ENCODE assay signal across 7 cellular contexts in the genomic region with DNA sequence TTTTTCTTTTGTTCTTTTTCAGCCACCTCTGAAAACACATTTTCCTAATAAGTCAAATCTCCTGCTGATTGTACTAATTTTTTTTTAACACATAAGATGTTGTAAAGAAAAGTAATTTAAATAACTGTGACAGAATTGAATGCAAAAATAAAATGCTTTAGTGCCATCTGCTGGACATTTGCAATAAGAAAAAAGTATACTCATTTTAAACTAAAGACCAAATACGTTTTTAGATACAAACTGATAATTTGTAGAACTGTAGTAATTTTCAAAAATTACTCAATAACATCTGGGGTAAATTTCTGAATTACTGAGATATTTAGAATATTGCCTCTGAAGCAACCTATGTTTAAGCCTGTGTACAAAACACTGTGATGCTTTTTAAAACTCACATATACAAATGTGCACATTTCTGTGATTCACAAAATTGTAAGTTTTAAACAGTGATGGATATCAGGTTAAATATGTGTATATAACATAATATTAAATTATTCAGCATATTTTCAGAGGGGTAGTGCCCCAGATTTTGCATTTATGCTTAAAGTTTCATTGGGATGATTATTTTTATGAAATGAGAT.
DNase-seq lines count a peak whose midpoint lies in the region; ATAC-seq, FAIRE-seq and TF ChIP-seq lines count a peak whose summit lies in the region.

No MANE protein-coding gene starts in this region.

- WGBS in pancreas, 2 donors: 0 to 4% methylated on average over 1 of the region's 1 CpG

- no peak overlapping the region for H3K4me3 Mint-ChIP-seq in naive thymus-derived CD8-positive, alpha-beta T cell

- TF ChIP-seq CTCF in GM13976 (IDR thresholded peaks at IDR 0.05; ENCODE audit: borderline replicate concordance, control extremely low read depth, extremely low read depth, insufficient read depth, missing control alignments) (peak; percentile 14), pancreas (IDR thresholded peaks at IDR 0.05) (peak in 2 of 4 donors; percentile 28 to 30)

- DNase-seq in GM13976 (ENCODE audit: low spot score) (peak; percentile 18), NCI-H345 (lab: John Stamatoyannopoulos, UW) (peak; percentile 8), pancreas (no peak), T1000 (lab: John Stamatoyannopoulos, UW) (no peak)
- no peak for DNase-seq in naive thymus-derived CD8-positive, alpha-beta T cell

- POLR2A ChIA-PET in naive thymus-derived CD8-positive, alpha-beta T cell (lab: Charles Lee): no interaction called here

- H3K27ac ChIP-seq in pancreas: no peak overlapping the region

- in situ Hi-C loops in GM13976 (cut with MboI; ENCODE audit: low sequenced_read_pairs, unreplicated experiment): loop anchor here (25.0 kb wide), 3 partner anchors 473 to 698 kb away; no protein-coding TSS in a partner anchor

- FAIRE-seq in colon (lab: Jason Lieb, UNC): peak; percentile 80
- peak; percentile 80 for FAIRE-seq in pancreas (lab: Jason Lieb, UNC)

- no peak overlapping the region for H3K4me3 ChIP-seq in pancreas

- H3K4me1 Mint-ChIP-seq in naive thymus-derived CD8-positive, alpha-beta T cell: no peaks in the 10 kb centered on the region

- no peaks in the 10 kb centered on the region for H3K9me3 Mint-ChIP-seq in naive thymus-derived CD8-positive, alpha-beta T cell

- H3K36me3 ChIP-seq in pancreas: no peaks in the 10 kb centered on the region

- no peaks in the 10 kb centered on the region for H3K36me3 Mint-ChIP-seq in naive thymus-derived CD8-positive, alpha-beta T cell

- no peaks in the 10 kb centered on the region for H3K9me3 ChIP-seq in pancreas

- ATAC-seq in pancreas (no peak), GM18519 (IDR thresholded peaks at IDR 0.05; ENCODE audit: low FRiP score, unreplicated experiment) (no peak)
- no peak for ATAC-seq in naive thymus-derived CD8-positive, alpha-beta T cell

- H3K27me3 ChIP-seq in pancreas: no peaks in the 10 kb centered on the region

- intact Hi-C loops in pancreas (cut with DNase I): loop anchor here in 2 of 3 donors (5.0 to 10.0 kb wide), 2 partner anchors 548 to 550 kb away; no protein-coding TSS in a partner anchor

- no peaks in the 10 kb centered on the region for H3K4me1 ChIP-seq in pancreas

- no peak overlapping the region for H3K27ac Mint-ChIP-seq in naive thymus-derived CD8-positive, alpha-beta T cell

- peaks cover 0 to 4% (median 3%) of the 10 kb centered on the region in 5 donors for H3K27me3 Mint-ChIP-seq in naive thymus-derived CD8-positive, alpha-beta T cell

Comparison
In these comparisons a context has a peak if more than half of its experiments do, and no peak if none do; other contexts are left out.
1. DNase-seq: peak in GM13976 (single experiment) and NCI-H345 (single experiment); none in pancreas (0 of 6), T1000 (single experiment) and naive thymus-derived CD8-positive, alpha-beta T cell (0 of 10).